In genomic region chr3:86801921-86802320, GRCh38 we compare ENCODE assay signal across 30 cellular contexts.
A peak's percentile ranks its signal among the peaks of the same experiment; 100 is the strongest.
DNase-seq lines count a peak whose midpoint lies in the region; TF ChIP-seq lines count a peak whose summit lies in the region.
"Had no signal": no experiment of that assay in that cellular context is flagged by ENCODE, and none has a peak within 500 bp of the region (broad histone marks: within the 10 kb centered on the region; RNA-seq: fewer than 3 reads in every experiment).

No MANE protein-coding gene starts in this region.

- DNase-seq in A172 (ENCODE audit: low spot score) (peak; percentile 3), HFFc6 (peak; percentile 38), brain microvascular endothelial cell (no peak), iris pigment epithelial cell (ENCODE audit: low read depth) (peak; percentile 44), NCI-H2171 treated with DMSO at 0.1 percent for 48 hours (lab: John Stamatoyannopoulos, UW) (no peak), activated T-cell treated with anti-CD3 and anti-CD28 coated beads for 4 hours (no peak), ureter (ENCODE audit: low spot score) (no peak), NCI-H2107 treated with DMSO at 0.1 percent for 48 hours (lab: John Stamatoyannopoulos, UW; ENCODE audit: unreplicated experiment) (no peak)
- DNase-seq: 8988T; activated B cell treated with CpG ODN at 0.5 μM for 24 hours; activated CD4-positive, alpha-beta T cell treated with anti-CD3 and anti-CD28 coated beads, Interleukin-2, amount 50 U/mL, for 1 hour; activated CD8-positive, alpha-beta memory T cell treated with anti-CD3 and anti-CD28 coated beads, Interleukin-2, amount 10 ng/mL, durations not matched to agents 7 days and 5 days; activated naive CD4-positive, alpha-beta T cell treated with Interleukin-2 at 50 U/mL for 16 hours; activated T-cell treated with anti-CD3 and anti-CD28 coated beads, Interleukin-2, amount 50 U/mL, for 72 hours; amniotic stem cell; BE2C; dermis blood vessel endothelial cell; GDM1; kidney; NCI-H1105 treated with DMSO at 0.1 percent for 48 hours; NCI-H2029; NCI-H226; SHP77 treated with DMSO at 0.1 percent for 48 hours; stimulated activated CD4-positive, alpha-beta T cell treated with anti-CD3 and anti-CD28 coated beads, Interleukin-12 subunit alpha, Interleukin-12 subunit beta, amount 100 ng/mL, for 4 hours; stimulated activated CD4-positive, alpha-beta T cell treated with anti-CD3 and anti-CD28 coated beads, Interleukin-4, amount 100 ng/mL, for 1 hour; substantia nigra had no signal

- H3K4me3 Mint-ChIP-seq in HFFc6, result no peak overlapping the region
- H3K4me3 Mint-ChIP-seq: activated B cell treated with CpG ODN at 0.5 μM for 24 hours; activated CD8-positive, alpha-beta memory T cell treated with anti-CD3 and anti-CD28 coated beads, Interleukin-2, amount 10 ng/mL, durations not matched to agents 7 days and 5 days; activated T-cell treated with anti-CD3 and anti-CD28 coated beads, Interleukin-2, amount 50 U/mL, for 72 hours; stimulated activated effector memory CD8-positive, alpha-beta T cell treated with anti-CD3 and anti-CD28 coated beads, Interleukin-12 subunit alpha, Interleukin-12 subunit beta, amount 100 ng/mL, for 72 hours had no signal

- H3K4me1 Mint-ChIP-seq in HFFc6 (ENCODE audit: low read depth), result peaks cover 19% of the 10 kb centered on the region
- H3K4me1 Mint-ChIP-seq: activated B cell treated with CpG ODN at 0.5 μM for 24 hours; activated CD8-positive, alpha-beta memory T cell treated with anti-CD3 and anti-CD28 coated beads, Interleukin-2, amount 10 ng/mL, durations not matched to agents 7 days and 5 days; stimulated activated effector memory CD8-positive, alpha-beta T cell treated with anti-CD3 and anti-CD28 coated beads, Interleukin-12 subunit alpha, Interleukin-12 subunit beta, amount 100 ng/mL, for 72 hours had no signal

- no peak overlapping the region for H3K4me3 ChIP-seq in brain microvascular endothelial cell (ENCODE audit: low read depth, low read length)
- H3K4me3 ChIP-seq: HAP-1, right atrium auricular region had no signal

- peaks cover 17% of the 10 kb centered on the region for H3K36me3 Mint-ChIP-seq in HFFc6 (ENCODE audit: low read depth)
- H3K36me3 Mint-ChIP-seq: activated CD8-positive, alpha-beta memory T cell treated with anti-CD3 and anti-CD28 coated beads, Interleukin-2, amount 10 ng/mL, durations not matched to agents 7 days and 5 days; stimulated activated effector memory CD8-positive, alpha-beta T cell treated with anti-CD3 and anti-CD28 coated beads, Interleukin-12 subunit alpha, Interleukin-12 subunit beta, amount 100 ng/mL, for 72 hours had no signal

- H3K27me3 ChIP-seq in brain microvascular endothelial cell (replicated peaks), result no peaks in the 10 kb centered on the region
- H3K27me3 ChIP-seq: right atrium auricular region had no signal

- in situ Hi-C loops in brain microvascular endothelial cell (cut with HindIII; ENCODE audit: low pct_ligation_motif_present, low sequenced_read_pairs), result no loop called here

- no peaks in the 10 kb centered on the region for H3K27me3 Mint-ChIP-seq in HFFc6 (ENCODE audit: insufficient read depth)
- H3K27me3 Mint-ChIP-seq: activated B cell treated with CpG ODN at 0.5 μM for 24 hours; activated CD8-positive, alpha-beta memory T cell treated with anti-CD3 and anti-CD28 coated beads, Interleukin-2, amount 10 ng/mL, durations not matched to agents 7 days and 5 days had no signal

- no peak overlapping the region for H3K27ac Mint-ChIP-seq in HFFc6
- H3K27ac Mint-ChIP-seq: activated B cell treated with CpG ODN at 0.5 μM for 24 hours; activated CD8-positive, alpha-beta memory T cell treated with anti-CD3 and anti-CD28 coated beads, Interleukin-2, amount 10 ng/mL, durations not matched to agents 7 days and 5 days; activated T-cell treated with anti-CD3 and anti-CD28 coated beads, Interleukin-2, amount 50 U/mL, for 72 hours; stimulated activated effector memory CD8-positive, alpha-beta T cell treated with anti-CD3 and anti-CD28 coated beads, Interleukin-12 subunit alpha, Interleukin-12 subunit beta, amount 100 ng/mL, for 72 hours had no signal

- H3K36me3 ChIP-seq in brain microvascular endothelial cell (replicated peaks), result no peaks in the 10 kb centered on the region
- H3K36me3 ChIP-seq: BE2C, HAP-1, right atrium auricular region had no signal

- TF ChIP-seq CTCF in HFFc6 (IDR thresholded peaks at IDR 0.05), result no peak
- no peak for TF ChIP-seq CTCF in brain microvascular endothelial cell (IDR thresholded peaks at IDR 0.05; ENCODE audit: low read depth, low read length, missing control alignments)

- peak overlapping the region; percentile 39 for H3K27ac ChIP-seq in brain microvascular endothelial cell
- H3K27ac ChIP-seq: parathyroid adenoma, right atrium auricular region had no signal

- H3K9me3 Mint-ChIP-seq in HFFc6, result peaks cover 18% of the 10 kb centered on the region

Comparison
In these comparisons a context has a peak if more than half of its experiments do, and no peak if none do; other contexts are left out.
1. DNase-seq: peak in A172 (single experiment), HFFc6 (single experiment) and iris pigment epithelial cell (single experiment); none in brain microvascular endothelial cell (single experiment), NCI-H2171 treated with DMSO at 0.1 percent for 48 hours (single experiment), activated T-cell treated with anti-CD3 and anti-CD28 coated beads for 4 hours (single experiment), ureter (single experiment) and NCI-H2107 treated with DMSO at 0.1 percent for 48 hours (single experiment).